In the genomic region with DNA sequence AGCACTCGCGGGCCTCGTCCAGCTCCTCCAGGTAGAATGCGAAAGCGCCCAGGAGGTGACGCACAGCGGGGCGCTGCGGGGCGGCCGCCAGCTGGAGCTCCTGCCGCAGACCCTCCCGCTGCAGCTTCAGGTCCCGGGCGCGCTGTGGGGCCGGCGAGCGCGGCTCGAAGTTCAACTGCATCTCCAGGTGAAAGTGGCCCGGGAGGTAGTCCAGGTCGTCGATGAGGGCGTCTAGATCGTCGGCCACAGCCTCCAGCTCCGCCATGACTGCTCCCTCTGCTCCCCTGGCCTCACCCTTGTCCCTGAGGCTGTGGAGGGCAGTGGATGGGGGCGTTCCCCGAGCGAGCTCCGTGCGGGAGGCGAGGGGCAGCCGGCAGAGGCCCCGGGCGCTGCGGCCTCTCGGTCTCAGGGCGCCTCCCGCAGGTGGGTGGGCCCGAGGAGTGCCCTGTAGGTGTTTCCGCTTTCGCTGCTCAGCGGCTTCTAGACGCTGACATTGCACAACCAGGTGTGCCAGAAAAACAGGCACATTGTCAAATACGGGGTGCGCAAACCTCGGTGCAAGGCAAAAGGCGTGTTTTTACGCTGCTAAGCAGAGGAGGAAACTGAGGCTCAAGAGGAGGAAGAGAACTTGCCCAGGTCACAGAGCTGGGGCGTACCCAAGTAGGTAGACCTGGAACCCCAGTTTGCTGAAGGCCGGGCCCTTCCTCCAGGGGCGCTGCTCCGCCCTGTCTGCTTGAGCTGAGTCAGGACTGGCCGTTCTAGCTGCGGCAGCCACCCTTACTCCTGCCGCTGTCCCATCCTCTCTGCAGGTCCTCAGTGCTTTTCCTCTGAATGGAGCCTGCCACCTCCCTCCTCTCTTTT, we compare ENCODE assay signal across 8 cellular contexts. TPM values are rescaled to one million over a fixed set of nuclear protein-coding genes. Genes with fewer than 3 reads are reported as not detected.
DNase-seq lines count a peak whose midpoint lies in the region; ATAC-seq and TF ChIP-seq lines count a peak whose summit lies in the region.

A gene (minus strand): TSS at position 425 of the 861 bp plus-strand sequence. CDS start 160 bp downstream, at position 265.

- intact Hi-C loops in CD4-positive, alpha-beta T cell (cut with DNase I, micrococcal nuclease): loop anchor here in 1 of 2 experiments (2.0 to 5.0 kb wide), 2 partner anchors 86 to 394 kb away; a partner anchor contains a TSS

- peaks cover 13% of the 10 kb centered on the region for H3K36me3 Mint-ChIP-seq in CD4-positive, alpha-beta T cell (ENCODE audit: low read depth)

- no peaks in the 10 kb centered on the region for H3K27me3 Mint-ChIP-seq in CD4-positive, alpha-beta T cell

- peak within 1 kb of the TSS; percentile 98 for H3K4me3 Mint-ChIP-seq in CD4-positive, alpha-beta T cell

- H3K9me3 Mint-ChIP-seq in CD4-positive, alpha-beta T cell: no peaks in the 10 kb centered on the region

- CTCF ChIA-PET in CD4-positive, alpha-beta T cell (lab: Charles Lee): interaction anchor here (0.5 to 2.4 kb wide), 13 partner anchors 8 to 940 kb away, joined by 3 to 16 read pairs (median 4); a partner anchor contains a TSS

- POLR2A ChIA-PET in CD4-positive, alpha-beta T cell (lab: Charles Lee): interaction anchor here (0.6 to 3.3 kb wide), 14 partner anchors 9 to 1387 kb away, joined by 3 to 16 read pairs (median 4); a partner anchor contains a TSS

- H3K27me3 ChIP-seq in CD4-positive, alpha-beta T cell (ENCODE audit: control insufficient read depth, insufficient read depth, low read length): no peaks in the 10 kb centered on the region
- no peaks in the 10 kb centered on the region for H3K27me3 ChIP-seq in HL-60 (ENCODE audit: insufficient read depth, poor library complexity, severe bottlenecking)

- H3K27ac Mint-ChIP-seq in CD4-positive, alpha-beta T cell: peak within 1 kb of the TSS; percentile 94

- DNase-seq in CD4-positive, alpha-beta T cell: peak; percentile 43 to 76 (median 63)
- DNase-seq in HL-60 (ENCODE audit: low read depth in 1 of 2, low spot score in 1 of 2) (peak; percentile 22 to 71), choroid plexus epithelial cell (ENCODE audit: low read depth) (no peak), mesenteric fat pad (ENCODE audit: low spot score) (peak; percentile 84), cortex of kidney (lab: John Stamatoyannopoulos, UW) (no peak)
- DNase-seq in activated CD4-positive, CD25-positive, alpha-beta regulatory T cell treated with anti-CD3 and anti-CD28 coated beads, Interleukin-2, amount 50 U/mL, for 16 hours (ENCODE audit: low read depth, low spot score): peak; percentile 56
- DNase-seq in stimulated activated CD8-positive, alpha-beta memory T cell treated with anti-CD3 and anti-CD28 coated beads, Interleukin-4, amount 100 ng/mL, for 48 hours: peak; percentile 77

- peak; percentile 87 for ATAC-seq in CD4-positive, alpha-beta T cell (ENCODE audit: poor library complexity)
- peak; percentile 82 for ATAC-seq in GM19468 (IDR thresholded peaks at IDR 0.05; ENCODE audit: extremely low read depth, unreplicated experiment)

- peaks cover 63% of the 10 kb centered on the region for H3K4me1 Mint-ChIP-seq in CD4-positive, alpha-beta T cell (ENCODE audit: low read depth)

- peak within 1 kb of the TSS; percentile 57 for H3K27ac ChIP-seq in CD4-positive, alpha-beta T cell (ENCODE audit: low read depth, low read length)
- 0 out of 2 replicates have a peak within 1 kb of the TSS, but pooled peaks have one; percentile 8 for H3K27ac ChIP-seq in HL-60 (replicated peaks)

- H3K9me3 ChIP-seq in CD4-positive, alpha-beta T cell (ENCODE audit: control insufficient read depth, low read length): no peaks in the 10 kb centered on the region

- H3K4me3 ChIP-seq in HL-60 (replicated peaks; ENCODE audit: insufficient read depth, low read length) (peak within 1 kb of the TSS; percentile 44), choroid plexus epithelial cell (ENCODE audit: low read depth, low read length) (peak within 1 kb of the TSS; percentile 32)

- peak; percentile 84 for TF ChIP-seq CTCF in CD4-positive, alpha-beta T cell (IDR thresholded peaks at IDR 0.05)
- peak; percentile 48 for TF ChIP-seq CTCF in HL-60 (IDR thresholded peaks at IDR 0.05; ENCODE audit: insufficient read depth, low read length)
- TF ChIP-seq CTCF in choroid plexus epithelial cell (conservative IDR thresholded peaks at IDR 0.05; ENCODE audit: low read depth, low read length): peak; percentile 45

RNA-seq across cellular contexts. Expression of the gene that starts here (rescaled TPM):
- 1 to 10 TPM; 4.4 to 4.5 TPM for total RNA-seq in CD4-positive, alpha-beta T cell
- total RNA-seq in mesenteric fat pad: not detected

Comparison
In these comparisons a context has a peak if more than half of its experiments do, and no peak if none do; other contexts are left out.
1. Peak in DNase-seq in mesenteric fat pad; RNA of the gene not detected or under 1 TPM.
2. DNase-seq: peak in CD4-positive, alpha-beta T cell (10 of 10), HL-60 (2 of 2), activated CD4-positive, CD25-positive, alpha-beta regulatory T cell treated with anti-CD3 and anti-CD28 coated beads, Interleukin-2, amount 50 U/mL, for 16 hours (single experiment) and stimulated activated CD8-positive, alpha-beta memory T cell treated with anti-CD3 and anti-CD28 coated beads, Interleukin-4, amount 100 ng/mL, for 48 hours (single experiment); none in choroid plexus epithelial cell (single experiment) and cortex of kidney (single experiment).
3. Peak in every context shown above with its lines, with median percentiles within 50 percentile points of each other: CTCF ChIP-seq.